Comparison of ENCODE assay signal across 14 cellular contexts in the genomic region with DNA sequence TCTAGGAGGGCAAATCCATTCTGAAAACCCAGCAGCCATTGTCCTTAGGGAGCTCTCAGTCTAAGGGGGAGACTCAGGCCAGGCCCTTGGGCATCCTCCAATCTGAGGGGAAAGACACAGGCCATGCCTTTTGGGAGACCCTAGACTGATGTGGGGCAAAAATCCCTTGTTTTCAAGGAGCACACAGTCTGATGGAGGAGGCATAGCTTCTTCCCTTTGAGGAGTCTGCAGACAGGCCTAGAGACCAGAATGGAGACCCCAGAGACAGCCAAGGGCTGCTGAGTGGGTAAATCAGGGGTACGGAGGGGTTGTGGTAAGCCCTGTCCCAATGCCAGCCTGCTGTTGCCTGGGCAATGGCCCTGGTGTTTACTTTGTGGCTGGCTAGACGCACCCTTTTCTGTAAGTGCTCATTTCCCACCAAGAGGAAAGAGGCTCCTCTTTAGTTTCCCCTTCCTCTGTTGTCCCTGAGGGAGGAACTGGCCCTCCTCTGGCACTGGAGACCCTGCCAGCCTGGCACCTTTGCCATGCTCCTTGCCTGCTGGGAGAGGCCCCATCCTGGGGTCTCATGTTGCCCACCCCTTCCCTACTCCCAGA. TPM values are rescaled to one million over a fixed set of nuclear protein-coding genes. Genes with fewer than 3 reads are reported as not detected.
DNase-seq lines count a peak whose midpoint lies in the region; ATAC-seq and TF ChIP-seq lines count a peak whose summit lies in the region.
"Had no signal": no experiment of that assay in that cellular context is flagged by ENCODE, and none has a peak within 500 bp of the region (broad histone marks: within the 10 kb centered on the region; RNA-seq: fewer than 3 reads in every experiment).

No MANE protein-coding gene starts in this region.

- WGBS in H9 (ENCODE audit: extremely low coverage, insufficient read length, low lambda C conversion rate): no CpG with 5 or more reads among the region's 2 CpGs
- 87 to 95% methylated on average over 2 of the region's 2 CpGs for WGBS in mesodermal cell (ENCODE audit: insufficient coverage in 2 of 2), 2 experiments

- TF ChIP-seq CTCF in AG10803 (conservative IDR thresholded peaks at IDR 0.05; ENCODE audit: low read length): no peak
- TF ChIP-seq CTCF in H9 (conservative IDR thresholded peaks at IDR 0.05): no peak
- no peak for TF ChIP-seq CTCF in GM10266 (IDR thresholded peaks at IDR 0.05; ENCODE audit: control insufficient read depth, insufficient read depth, low read depth, missing control alignments)

- no peak overlapping the region for H3T11ph ChIP-seq in H9 (ENCODE audit: low read length)

- H3K4me1 Mint-ChIP-seq in H9: peaks cover 50 to 57% of the 10 kb centered on the region in 2 experiments
- peaks cover 5% of the 10 kb centered on the region for H3K4me1 Mint-ChIP-seq in activated naive CD8-positive, alpha-beta T cell treated with anti-CD3 and anti-CD28 coated beads, Interleukin-2, amount 50 U/mL, for 24 hours

- H3K23me2 ChIP-seq in H9 (ENCODE audit: insufficient read length, low read depth, low read length, poor library complexity, severe bottlenecking): peaks cover 9% of the 10 kb centered on the region

- no peaks in the 10 kb centered on the region for H3K9me3 Mint-ChIP-seq in H9
- no peaks in the 10 kb centered on the region for H3K9me3 Mint-ChIP-seq in activated naive CD8-positive, alpha-beta T cell treated with anti-CD3 and anti-CD28 coated beads, Interleukin-2, amount 50 U/mL, for 24 hours
- H3K9me3 Mint-ChIP-seq: type B pancreatic cell had no signal

- no peak overlapping the region for H3K56ac ChIP-seq in H9 (ENCODE audit: insufficient read length, low read depth, low read length)

- H4K5ac ChIP-seq in H9 (ENCODE audit: insufficient read length, low read depth, low read length): no peak overlapping the region

- H2AFZ ChIP-seq in H9 (ENCODE audit: low read length): no peak overlapping the region

- H3K4me3 Mint-ChIP-seq in H9: no peak overlapping the region
- H3K4me3 Mint-ChIP-seq in activated naive CD8-positive, alpha-beta T cell treated with anti-CD3 and anti-CD28 coated beads, Interleukin-2, amount 50 U/mL, for 24 hours: no peak overlapping the region
- H3K4me3 Mint-ChIP-seq: type B pancreatic cell had no signal

- no peak overlapping the region for H2BK120ac ChIP-seq in H9 (ENCODE audit: low read depth, low read length, poor library complexity, severe bottlenecking)

- peaks cover 6% of the 10 kb centered on the region for H3K36me3 ChIP-seq in mesodermal cell (ENCODE audit: control insufficient read depth, insufficient read depth, low read length)
- H3K36me3 ChIP-seq: brain microvascular endothelial cell had no signal

- no peak for ATAC-seq in activated naive CD8-positive, alpha-beta T cell treated with anti-CD3 and anti-CD28 coated beads, Interleukin-2, amount 50 U/mL, for 24 hours
- ATAC-seq: PC-3, psoas muscle had no signal

- H2BK20ac ChIP-seq in H9 (ENCODE audit: low read depth, low read length, poor library complexity, severe bottlenecking): no peak overlapping the region

- no peak overlapping the region for H2BK5ac ChIP-seq in H9 (ENCODE audit: insufficient read length, low read length)

- no peak overlapping the region for H2BK12ac ChIP-seq in H9 (ENCODE audit: insufficient read length, low read depth, low read length)

- in situ Hi-C loops in ACHN (cut with HindIII; ENCODE audit: low pct_ligation_motif_present, low pct_unique_long_range_greater_than_20kb, low sequenced_read_pairs): no loop called here

- H3K27me3 ChIP-seq in H9 (ENCODE audit: insufficient read depth, low read length): no peaks in the 10 kb centered on the region
- H3K27me3 ChIP-seq: brain microvascular endothelial cell had no signal

- no peaks in the 10 kb centered on the region; the same call in 1 of the 2 replicates for H3K27me3 Mint-ChIP-seq in H9 (ENCODE audit: low read depth)
- H3K27me3 Mint-ChIP-seq in activated naive CD8-positive, alpha-beta T cell treated with anti-CD3 and anti-CD28 coated beads, Interleukin-2, amount 50 U/mL, for 24 hours: peaks cover 11% of the 10 kb centered on the region

- no peak overlapping the region for H4K8ac ChIP-seq in H9 (replicated peaks; ENCODE audit: insufficient read length, low read depth, low read length)

- no peaks in the 10 kb centered on the region for H3K79me1 ChIP-seq in H9 (ENCODE audit: insufficient read depth, low read depth, low read length, poor library complexity, severe bottlenecking)

- peak overlapping the region in 2 of 3 experiments; percentile 51 to 91; a peak in 3 of 7 replicates for H3K27ac Mint-ChIP-seq in H9
- H3K27ac Mint-ChIP-seq in activated naive CD8-positive, alpha-beta T cell treated with anti-CD3 and anti-CD28 coated beads, Interleukin-2, amount 50 U/mL, for 24 hours: no peak overlapping the region

- H3K4me1 ChIP-seq in H9 (ENCODE audit: insufficient read depth, low read length) (peaks cover 5% of the 10 kb centered on the region), mesodermal cell (ENCODE audit: control insufficient read depth, insufficient read depth, low read length, poor library complexity, severe bottlenecking) (peaks cover 33% of the 10 kb centered on the region)

- no peak overlapping the region for H2BK15ac ChIP-seq in H9 (ENCODE audit: low read depth, low read length)

- H3K4me3 ChIP-seq in AG10803 (ENCODE audit: low read length): no peak overlapping the region
- no peak overlapping the region for H3K4me3 ChIP-seq in mesodermal cell (ENCODE audit: extremely low read depth, insufficient read depth, low read length, poor library complexity, severe bottlenecking)
- H3K4me3 ChIP-seq: psoas muscle had no signal

- DNase-seq in AG10803 (ENCODE audit: low read depth) (peak; percentile 21), H9 (no peak), caudate nucleus (lab: John Stamatoyannopoulos, UW) (no peak), GM10266 (ENCODE audit: extremely low spot score) (no peak), retina (no peak), ACHN (no peak)
- DNase-seq in activated naive CD8-positive, alpha-beta T cell treated with anti-CD3 and anti-CD28 coated beads, Interleukin-2, amount 50 U/mL, for 24 hours: no peak
- DNase-seq: brain microvascular endothelial cell, kidney glomerular epithelial cell, NCI-H1694, PC-3, psoas muscle had no signal

- H3K27ac ChIP-seq in H9 (ENCODE audit: insufficient read length, low read depth, low read length) (no peak overlapping the region), caudate nucleus (ENCODE audit: low read depth, low read length) (peak overlapping the region; percentile 26), mesodermal cell (ENCODE audit: low read depth, low read length, severe bottlenecking) (peak overlapping the region; percentile 76)
- H3K27ac ChIP-seq: brain microvascular endothelial cell, psoas muscle had no signal

- H4K91ac ChIP-seq in H9 (ENCODE audit: insufficient read length, low read depth, low read length): no peak overlapping the region

- H3K23ac ChIP-seq in H9 (ENCODE audit: insufficient read length, low read depth, low read length): no peak overlapping the region

- no peak overlapping the region for H3K4ac ChIP-seq in H9 (ENCODE audit: low read depth, low read length)

- H3K9me3 ChIP-seq in H9 (ENCODE audit: control insufficient read depth, low read depth, low read length): no peaks in the 10 kb centered on the region
- H3K9me3 ChIP-seq in mesodermal cell (ENCODE audit: control insufficient read depth, low read length): no peaks in the 10 kb centered on the region
- H3K9me3 ChIP-seq: psoas muscle had no signal

- H3K18ac ChIP-seq in H9 (ENCODE audit: insufficient read length, low read depth, low read length): no peak overlapping the region

- no peak overlapping the region for H3K4me2 ChIP-seq in H9 (ENCODE audit: insufficient read depth, insufficient read length, low read length)

- H4K20me1 ChIP-seq in H9 (ENCODE audit: control insufficient read depth, insufficient read depth, insufficient read length): no peaks in the 10 kb centered on the region

- no peak overlapping the region; the same call in 1 of the 2 replicates for H3K14ac ChIP-seq in H9 (ENCODE audit: insufficient read depth, low read length)

- peaks cover 4% of the 10 kb centered on the region; the same call in 1 of the 2 replicates for H3K79me2 ChIP-seq in H9 (ENCODE audit: insufficient read depth, low read length)

- peaks cover 0 to 12% (median 1%) of the 10 kb centered on the region in 3 experiments; a peak in 4 of 7 replicates for H3K36me3 Mint-ChIP-seq in H9 (ENCODE audit: insufficient read depth in 1 of 3, low read depth in 3 of 3)
- H3K36me3 Mint-ChIP-seq in activated naive CD8-positive, alpha-beta T cell treated with anti-CD3 and anti-CD28 coated beads, Interleukin-2, amount 50 U/mL, for 24 hours (ENCODE audit: low read depth): no peaks in the 10 kb centered on the region

- H2AK5ac ChIP-seq in H9 (ENCODE audit: insufficient read length, low read length): no peak overlapping the region

- no peak overlapping the region for H3K9ac ChIP-seq in H9 (ENCODE audit: extremely low read depth, insufficient read length, low read length)

RNA-seq across cellular contexts. Expression of a gene that starts 19.3 kb away (rescaled TPM):
- total RNA-seq in H9 (2021): 96.3 and 97.9 TPM in 2 replicates
- 33.0 TPM for polyA plus RNA-seq in mesodermal cell (2013, experiment 1 of 2)
- 27.8 TPM for polyA plus RNA-seq in mesodermal cell (2013, experiment 2 of 2)
